Comparison of ENCODE assay signal across 8 cellular contexts in genomic region chr6:29005183-29005885, GRCh38. TPM values are rescaled to one million over a fixed set of nuclear protein-coding genes. Genes with fewer than 3 reads are reported as not detected.
DNase-seq lines count a peak whose midpoint lies in the region; ATAC-seq and TF ChIP-seq lines count a peak whose summit lies in the region.

Gene ZNF311, minus strand, starts transcription at chr6:29005315. Its CDS starts 1,361 bp downstream, at chr6:29003954.

- peak within 1 kb of the TSS; percentile 84 for H3K18ac ChIP-seq in neuronal stem cell (ENCODE audit: low read length)

- no peak within 1 kb of the TSS for H2BK12ac ChIP-seq in neuronal stem cell (ENCODE audit: low read length)

- no peak within 1 kb of the TSS for H3K4ac ChIP-seq in neuronal stem cell (ENCODE audit: low read length)

- peaks cover 0 to 23% (median 0%) of the 10 kb centered on the region in 3 experiments for H3K27me3 ChIP-seq in neuronal stem cell (ENCODE audit: control insufficient read depth in 3 of 3, insufficient read depth in 3 of 3, low read depth in 1 of 3, low read length in 3 of 3)

- peaks cover 7% of the 10 kb centered on the region for H3K9me3 Mint-ChIP-seq in activated T-helper 17 cell treated with anti-CD3 and anti-CD28 coated beads, Interleukin-2, amount 50 U/mL, for 72 hours

- no peak within 1 kb of the TSS for H2AK5ac ChIP-seq in neuronal stem cell (ENCODE audit: low read depth, low read length)

- H3K14ac ChIP-seq in neuronal stem cell (ENCODE audit: low read length): no peak within 1 kb of the TSS

- H2BK120ac ChIP-seq in neuronal stem cell (ENCODE audit: low read depth, low read length): no peak within 1 kb of the TSS

- peaks cover 0 to 3% of the 10 kb centered on the region in 2 donors for H3K9me3 ChIP-seq in neuronal stem cell (replicated peaks in 1 of 2; ENCODE audit: control insufficient read depth in 2 of 2, insufficient read depth in 1 of 2, low read depth in 1 of 2, low read length in 2 of 2)

- in situ Hi-C loops in GM13976 (cut with MboI; ENCODE audit: low sequenced_read_pairs, unreplicated experiment): no loop called here

- no peak within 1 kb of the TSS for H3K27ac ChIP-seq in neuronal stem cell (replicated peaks; ENCODE audit: low read length)

- no peak within 1 kb of the TSS for H2BK5ac ChIP-seq in neuronal stem cell (ENCODE audit: low read length)

- peak; percentile 99 for ATAC-seq in activated T-helper 17 cell treated with anti-CD3 and anti-CD28 coated beads, Interleukin-2, amount 50 U/mL, for 72 hours (replicated peaks)
- no peak for ATAC-seq in HG03469 (IDR thresholded peaks at IDR 0.05; ENCODE audit: unreplicated experiment)
- ATAC-seq in GM18909 (IDR thresholded peaks at IDR 0.05; ENCODE audit: poor library complexity, unreplicated experiment): no peak

- H3K27me3 Mint-ChIP-seq in activated T-helper 17 cell treated with anti-CD3 and anti-CD28 coated beads, Interleukin-2, amount 50 U/mL, for 72 hours: no peaks in the 10 kb centered on the region

- H3K27ac Mint-ChIP-seq in activated T-helper 17 cell treated with anti-CD3 and anti-CD28 coated beads, Interleukin-2, amount 50 U/mL, for 72 hours: peak within 1 kb of the TSS; percentile 78

- peak within 1 kb of the TSS; percentile 32 for H3K4me2 ChIP-seq in neuronal stem cell (ENCODE audit: insufficient read depth, low read length, poor library complexity, severe bottlenecking)

- no peaks in the 10 kb centered on the region for H3K79me1 ChIP-seq in neuronal stem cell (ENCODE audit: low read depth, low read length)

- peak; percentile 72 for DNase-seq in DMS 273 (lab: John Stamatoyannopoulos, UW; ENCODE audit: unreplicated experiment)
- peak; percentile 5 for DNase-seq in NCI-H1694 (lab: John Stamatoyannopoulos, UW)
- peak; percentile 80 for DNase-seq in foreskin melanocyte
- no peak for DNase-seq in neuronal stem cell (ENCODE audit: low spot score)
- no peak for DNase-seq in GM13976 (ENCODE audit: low spot score)

- TF ChIP-seq CTCF in GM13976 (IDR thresholded peaks at IDR 0.05; ENCODE audit: borderline replicate concordance, control extremely low read depth, extremely low read depth, insufficient read depth, missing control alignments): no peak

- no CpG with 5 or more reads among the region's 29 CpGs for WGBS in neuronal stem cell (ENCODE audit: extremely low coverage in 2 of 2, insufficient read length in 2 of 2, insufficient replicate concordance in 1 of 2), 2 donors

- no peak within 1 kb of the TSS for H2BK15ac ChIP-seq in neuronal stem cell (ENCODE audit: low read length)

- peaks cover 9% of the 10 kb centered on the region for H3K4me1 Mint-ChIP-seq in activated T-helper 17 cell treated with anti-CD3 and anti-CD28 coated beads, Interleukin-2, amount 50 U/mL, for 72 hours

- no peak within 1 kb of the TSS for H4K91ac ChIP-seq in neuronal stem cell (ENCODE audit: low read depth, low read length, poor library complexity)

- H3K4me3 Mint-ChIP-seq in activated T-helper 17 cell treated with anti-CD3 and anti-CD28 coated beads, Interleukin-2, amount 50 U/mL, for 72 hours: peak within 1 kb of the TSS; percentile 85

- no peaks in the 10 kb centered on the region for H3K36me3 Mint-ChIP-seq in activated T-helper 17 cell treated with anti-CD3 and anti-CD28 coated beads, Interleukin-2, amount 50 U/mL, for 72 hours (ENCODE audit: low read depth)

- H3K23ac ChIP-seq in neuronal stem cell (ENCODE audit: low read depth, low read length, poor library complexity): peak within 1 kb of the TSS; percentile 34

- no peak within 1 kb of the TSS for H4K8ac ChIP-seq in neuronal stem cell (ENCODE audit: low read depth, low read length)

- H3K4me3 ChIP-seq in neuronal stem cell (ENCODE audit: low read length in 2 of 2): peak within 1 kb of the TSS; percentile 51 to 85

- H3K4me1 ChIP-seq in neuronal stem cell (ENCODE audit: control insufficient read depth in 2 of 2, insufficient read depth in 1 of 2, low read depth in 1 of 2, low read length in 2 of 2): peaks cover 0 to 3% of the 10 kb centered on the region in 2 donors

- peak within 1 kb of the TSS; percentile 90 for H2AFZ ChIP-seq in neuronal stem cell (ENCODE audit: low read length)

- H3K36me3 ChIP-seq in neuronal stem cell (replicated peaks in 1 of 2; ENCODE audit: control insufficient read depth in 2 of 2, insufficient read depth in 2 of 2, low read length in 2 of 2): no peaks in the 10 kb centered on the region

- no peak within 1 kb of the TSS for H3K9ac ChIP-seq in neuronal stem cell (ENCODE audit: low read depth, low read length, poor library complexity)

RNA-seq across cellular contexts. Expression of gene ZNF311, which starts in this region (rescaled TPM):
- under 1 TPM; 0.35 to 0.71 TPM for total RNA-seq in activated T-helper 17 cell treated with anti-CD3 and anti-CD28 coated beads, Interleukin-2, amount 50 U/mL, for 72 hours
- 2.8 TPM for polyA plus RNA-seq in neuronal stem cell (2013, experiment 1 of 2)
- polyA plus RNA-seq in neuronal stem cell (2013, experiment 2 of 2): 2.7 TPM

Comparison
In these comparisons a context has a peak if more than half of its experiments do, and no peak if none do; other contexts are left out.
1. Peak in ATAC-seq in activated T-helper 17 cell treated with anti-CD3 and anti-CD28 coated beads, Interleukin-2, amount 50 U/mL, for 72 hours; RNA of the gene not detected or under 1 TPM.
2. DNase-seq: peak in DMS 273 (single experiment), NCI-H1694 (single experiment) and foreskin melanocyte (single experiment); none in neuronal stem cell (single experiment) and GM13976 (single experiment).